ENCODE assay signal across 11 cellular contexts in genomic region chr14:38065101-38065762, GRCh38.
A peak's percentile ranks its signal among the peaks of the same experiment; 100 is the strongest.
DNase-seq lines count a peak whose midpoint lies in the region; ATAC-seq and TF ChIP-seq lines count a peak whose summit lies in the region.
"Had no signal": no experiment of that assay in that cellular context is flagged by ENCODE, and none has a peak within 500 bp of the region (broad histone marks: within the 10 kb centered on the region; RNA-seq: fewer than 3 reads in every experiment).

No MANE protein-coding gene starts in this region.

- CTCF ChIA-PET in CD8-positive, alpha-beta T cell (lab: Charles Lee): no interaction called here

- H3K4me3 Mint-ChIP-seq in CD8-positive, alpha-beta T cell: peak overlapping the region; percentile 65
- H3K4me3 Mint-ChIP-seq in activated T-cell treated with anti-CD3 and anti-CD28 coated beads, Interleukin-2, amount 50 U/mL, for 24 hours: peak overlapping the region; percentile 65
- H3K4me3 Mint-ChIP-seq in natural killer cell: peak overlapping the region; percentile 80

- H3K27ac ChIP-seq in CD8-positive, alpha-beta T cell (ENCODE audit: low read depth, low read length): peak overlapping the region; percentile 65
- H3K27ac ChIP-seq in foreskin keratinocyte: no peak overlapping the region

- H3K36me3 Mint-ChIP-seq in CD8-positive, alpha-beta T cell: peaks cover 15% of the 10 kb centered on the region
- peaks cover 10% of the 10 kb centered on the region for H3K36me3 Mint-ChIP-seq in activated T-cell treated with anti-CD3 and anti-CD28 coated beads, Interleukin-2, amount 50 U/mL, for 24 hours (ENCODE audit: low read depth)
- peaks cover 10% of the 10 kb centered on the region for H3K36me3 Mint-ChIP-seq in natural killer cell

- peaks cover 38% of the 10 kb centered on the region for H3K4me1 Mint-ChIP-seq in CD8-positive, alpha-beta T cell (ENCODE audit: low read depth)
- peaks cover 47% of the 10 kb centered on the region for H3K4me1 Mint-ChIP-seq in activated T-cell treated with anti-CD3 and anti-CD28 coated beads, Interleukin-2, amount 50 U/mL, for 24 hours (ENCODE audit: low read depth)
- H3K4me1 Mint-ChIP-seq in natural killer cell: peaks cover 16 to 33% of the 10 kb centered on the region in 2 donors

- peaks cover 17% of the 10 kb centered on the region for H3K9me3 ChIP-seq in CD8-positive, alpha-beta T cell (ENCODE audit: low read length)

- no peaks in the 10 kb centered on the region for H3K27me3 Mint-ChIP-seq in CD8-positive, alpha-beta T cell (ENCODE audit: low read depth)
- H3K27me3 Mint-ChIP-seq in activated T-cell treated with anti-CD3 and anti-CD28 coated beads, Interleukin-2, amount 50 U/mL, for 24 hours: no peaks in the 10 kb centered on the region
- H3K27me3 Mint-ChIP-seq in natural killer cell (ENCODE audit: low read depth in 2 of 2): no peaks in the 10 kb centered on the region

- ATAC-seq in CD8-positive, alpha-beta T cell: peak; percentile 97
- peak; percentile 92 to 98 (median 94) for ATAC-seq in natural killer cell
- no peak for ATAC-seq in foreskin keratinocyte

- POLR2A ChIA-PET in CD8-positive, alpha-beta T cell (lab: Charles Lee): interaction anchor here (1.0 to 1.4 kb wide), 2 partner anchors 13 to 132 kb away, joined by 3 to 4 read pairs; no protein-coding TSS in a partner anchor

- H3K9me3 Mint-ChIP-seq in CD8-positive, alpha-beta T cell: peaks cover 15% of the 10 kb centered on the region
- peaks cover 11% of the 10 kb centered on the region for H3K9me3 Mint-ChIP-seq in activated T-cell treated with anti-CD3 and anti-CD28 coated beads, Interleukin-2, amount 50 U/mL, for 24 hours
- H3K9me3 Mint-ChIP-seq in natural killer cell: peaks cover 4 to 6% of the 10 kb centered on the region in 2 donors

- peak overlapping the region; percentile 16 for H3K4me3 ChIP-seq in CD8-positive, alpha-beta T cell (ENCODE audit: low read depth, low read length)
- H3K4me3 ChIP-seq: stomach had no signal

- peak overlapping the region; percentile 93 for H3K27ac Mint-ChIP-seq in CD8-positive, alpha-beta T cell
- H3K27ac Mint-ChIP-seq in activated T-cell treated with anti-CD3 and anti-CD28 coated beads, Interleukin-2, amount 50 U/mL, for 24 hours: peak overlapping the region; percentile 88
- H3K27ac Mint-ChIP-seq in natural killer cell: peak overlapping the region; percentile 93 to 97

- no peak for TF ChIP-seq CTCF in CD8-positive, alpha-beta T cell (IDR thresholded peaks at IDR 0.05)
- TF ChIP-seq CTCF in natural killer cell (IDR thresholded peaks at IDR 0.05) (no peak), foreskin keratinocyte (conservative IDR thresholded peaks at IDR 0.05) (no peak)

- DNase-seq in CD8-positive, alpha-beta T cell: peak; percentile 31 to 73 (median 54)
- peak; percentile 43 for DNase-seq in M059J (ENCODE audit: low read depth)
- DNase-seq in activated T-cell treated with anti-CD3 and anti-CD28 coated beads, Interleukin-2, amount 50 U/mL, for 24 hours: peak; percentile 45
- peak; percentile 57 for DNase-seq in natural killer cell
- DNase-seq in foreskin keratinocyte: no peak
- DNase-seq in germinal center (ENCODE audit: low spot score): no peak
- DNase-seq in globus pallidus (ENCODE audit: low spot score): no peak
- no peak for DNase-seq in DMS 273 treated with DMSO at 0.1 percent for 48 hours (lab: John Stamatoyannopoulos, UW)
- DNase-seq: erythroblast, NCI-H510A, stomach had no signal

- H3K4me1 ChIP-seq in CD8-positive, alpha-beta T cell (ENCODE audit: insufficient read depth, low read length): peaks cover 36% of the 10 kb centered on the region
- H3K4me1 ChIP-seq in foreskin keratinocyte: no peaks in the 10 kb centered on the region
- H3K4me1 ChIP-seq: stomach had no signal

- no peaks in the 10 kb centered on the region for H3K36me3 ChIP-seq in CD8-positive, alpha-beta T cell (ENCODE audit: insufficient read depth, low read length)
- H3K36me3 ChIP-seq: stomach had no signal

- no peaks in the 10 kb centered on the region for H3K27me3 ChIP-seq in CD8-positive, alpha-beta T cell (ENCODE audit: insufficient read depth, low read length)
- no peaks in the 10 kb centered on the region for H3K27me3 ChIP-seq in foreskin keratinocyte
- H3K27me3 ChIP-seq: stomach had no signal

- intact Hi-C loops in CD8-positive, alpha-beta T cell (cut with DNase I, micrococcal nuclease): loop anchor here (1.0 to 10.0 kb wide), 5 partner anchors 9 to 1743 kb away; partner anchors contain the start of genes FBXO33 (in 1 of the 2), MBIP (in 1 of the 2) and TRAPPC6B (in 1 of the 2)
- intact Hi-C loops in natural killer cell (cut with micrococcal nuclease): loop anchor here (1.0 kb wide), 3 partner anchors 9 to 42 kb away; no protein-coding TSS in a partner anchor

Comparison
In these comparisons a context has a peak if more than half of its experiments do, and no peak if none do; other contexts are left out.
1. DNase-seq: peak in CD8-positive, alpha-beta T cell (7 of 7), M059J (single experiment), activated T-cell treated with anti-CD3 and anti-CD28 coated beads, Interleukin-2, amount 50 U/mL, for 24 hours (single experiment) and natural killer cell (single experiment); none in foreskin keratinocyte (0 of 2), germinal center (single experiment), globus pallidus (single experiment) and DMS 273 treated with DMSO at 0.1 percent for 48 hours (single experiment).
2. Peak in every context shown above with its lines, with median percentiles within 50 percentile points of each other: H3K27ac Mint-ChIP-seq and H3K4me3 Mint-ChIP-seq.